26 cellular contexts compared by ENCODE assay signal in genomic region chr5:161333194-161333880, GRCh38.
"Had no signal": no experiment of that assay in that cellular context is flagged by ENCODE, and none has a peak within 500 bp of the region (broad histone marks: within the 10 kb centered on the region; RNA-seq: fewer than 3 reads in every experiment).

No MANE protein-coding gene starts in this region.

- H3K4me1 ChIP-seq: esophagus muscularis mucosa, foreskin keratinocyte, gastroesophageal sphincter, heart left ventricle, lower lobe of right lung, prostate gland, sigmoid colon, stomach, thyroid gland, vagina had no signal

- H3K4me3 ChIP-seq: esophagus muscularis mucosa, gastroesophageal sphincter, heart left ventricle, hepatocyte, lower lobe of right lung, prostate gland, sigmoid colon, stomach, thyroid gland, vagina had no signal

- H3K36me3 ChIP-seq: esophagus muscularis mucosa, gastroesophageal sphincter, heart left ventricle, lower lobe of right lung, prostate gland, sigmoid colon, stomach, thyroid gland, vagina had no signal

- DNase-seq: effector CD8-positive, alpha-beta T cell; foreskin keratinocyte; heart left ventricle; immature natural killer cell; islet precursor cell; kidney glomerular epithelial cell; left ventricle myocardium superior; lower lobe of right lung; natural killer cell; nucleus accumbens; right cardiac atrium; sigmoid colon; stimulated activated CD4-positive, alpha-beta T cell treated with anti-CD3 and anti-CD28 coated beads, Interleukin-2, amount 100 ng/mL, for 24 hours; stimulated activated CD4-positive, alpha-beta T cell treated with anti-CD3 and anti-CD28 coated beads, Interleukin-4, amount 100 ng/mL, for 24 hours; stimulated activated naive CD4-positive, alpha-beta T cell treated with Interleukin-2 at 50 U/mL for 16 hours; stomach; thyroid gland; trophoblast cell had no signal

- H3K4me2 ChIP-seq: hepatocyte had no signal

- H3K79me2 ChIP-seq: hepatocyte had no signal

- H3K27ac ChIP-seq: esophagus muscularis mucosa, foreskin keratinocyte, gastroesophageal sphincter, heart left ventricle, hepatocyte, lower lobe of right lung, prostate gland, sigmoid colon, stomach, thyroid gland, vagina had no signal

- ATAC-seq: foreskin keratinocyte; gastroesophageal sphincter; heart left ventricle; left ventricle myocardium superior; lower lobe of right lung; natural killer cell; right cardiac atrium; stimulated activated effector memory CD8-positive, alpha-beta T cell treated with anti-CD3 and anti-CD28 coated beads, Interleukin-12 subunit alpha, Interleukin-12 subunit beta, amount 100 ng/mL, for 72 hours had no signal

- H3K9me3 ChIP-seq: esophagus muscularis mucosa, gastroesophageal sphincter, heart left ventricle, lower lobe of right lung, prostate gland, sigmoid colon, stomach, thyroid gland, vagina had no signal

- H2AFZ ChIP-seq: hepatocyte had no signal

- H3K27me3 ChIP-seq: esophagus muscularis mucosa, foreskin keratinocyte, gastroesophageal sphincter, heart left ventricle, hepatocyte, sigmoid colon, stomach, thyroid gland, vagina had no signal

- FAIRE-seq: colon, endothelial cell of umbilical vein had no signal
